ENCODE assay signal across 16 cellular contexts in the genomic region with DNA sequence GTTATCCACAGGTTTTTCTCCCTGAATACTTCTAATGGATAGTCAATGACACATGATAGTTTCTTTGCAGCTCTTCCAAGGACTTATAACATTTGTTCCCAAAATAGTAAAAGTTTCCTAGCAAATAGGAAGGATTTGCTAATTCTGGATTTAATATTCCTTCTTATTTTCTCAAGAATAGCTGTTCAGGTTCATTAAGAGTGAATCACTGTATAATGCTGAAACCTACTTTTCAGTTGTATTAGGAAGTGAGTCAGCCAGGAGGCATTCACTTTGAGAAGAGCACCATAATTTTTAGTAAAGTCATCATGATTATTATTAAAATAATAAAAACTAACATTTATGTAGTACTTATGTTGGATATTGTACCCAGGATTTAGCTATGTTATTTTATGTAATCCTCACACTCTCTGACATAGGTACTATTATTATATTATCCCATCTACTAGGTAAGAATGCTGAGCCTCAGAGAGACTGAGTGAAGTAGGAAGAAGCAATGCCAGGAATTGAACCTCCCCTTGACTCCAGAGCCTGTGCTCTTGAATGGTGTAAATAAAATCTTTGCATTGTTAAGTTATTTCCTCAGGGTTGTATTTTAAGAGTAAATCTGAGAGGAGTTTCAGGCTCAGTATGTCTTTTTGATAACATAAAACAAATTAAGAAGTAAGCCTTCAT.
A peak's percentile ranks its signal among the peaks of the same experiment; 100 is the strongest.
DNase-seq lines count a peak whose midpoint lies in the region; ATAC-seq and TF ChIP-seq lines count a peak whose summit lies in the region.
"Had no signal": no experiment of that assay in that cellular context is flagged by ENCODE, and none has a peak within 500 bp of the region (broad histone marks: within the 10 kb centered on the region; RNA-seq: fewer than 3 reads in every experiment).

No MANE protein-coding gene starts in this region.

- H3K9me3 Mint-ChIP-seq in osteocyte (ENCODE audit: unreplicated experiment) (no peaks in the 10 kb centered on the region), immature natural killer cell (no peaks in the 10 kb centered on the region)
- no peaks in the 10 kb centered on the region for H3K9me3 Mint-ChIP-seq in stimulated activated memory B cell treated with anti-CD40 and anti-IgM and Interleukin-4, amounts not matched to agents 10 μg/mL and 1 μg/mL and 100 μg/mL, for 72 hours
- H3K9me3 Mint-ChIP-seq: T-helper 1 cell treated with Interleukin-12 subunit alpha and Interleukin-12 subunit beta and Interleukin-4 antibody, amounts not matched to agents 30 μg/mL and 1 μg/mL, for 36 hours had no signal

- peak overlapping the region; percentile 69 for H3K27ac Mint-ChIP-seq in osteocyte (ENCODE audit: unreplicated experiment)
- H3K27ac Mint-ChIP-seq in immature natural killer cell: no peak overlapping the region
- no peak overlapping the region for H3K27ac Mint-ChIP-seq in stimulated activated memory B cell treated with anti-CD40 and anti-IgM and Interleukin-4, amounts not matched to agents 10 μg/mL and 1 μg/mL and 100 μg/mL, for 72 hours
- H3K27ac Mint-ChIP-seq: T-helper 1 cell treated with Interleukin-12 subunit alpha and Interleukin-12 subunit beta and Interleukin-4 antibody, amounts not matched to agents 30 μg/mL and 1 μg/mL, for 36 hours had no signal

- peak; percentile 52 for ATAC-seq in esophagus mucosa
- no peak for ATAC-seq in stimulated activated memory B cell treated with anti-CD40 and anti-IgM and Interleukin-4, amounts not matched to agents 10 μg/mL and 1 μg/mL and 100 μg/mL, for 72 hours
- ATAC-seq in GM18498 (IDR thresholded peaks at IDR 0.05; ENCODE audit: unreplicated experiment): no peak
- ATAC-seq: K562 had no signal

- CTCF ChIA-PET in GM10248 (lab: Yijun Ruan, JAX): interaction anchor here (0.7 to 2.1 kb wide), 8 partner anchors 9 to 65 kb away, joined by 3 to 8 read pairs (median 4); no protein-coding TSS in a partner anchor

- H3K27me3 Mint-ChIP-seq in osteocyte (ENCODE audit: unreplicated experiment) (no peaks in the 10 kb centered on the region), immature natural killer cell (ENCODE audit: low read depth in 3 of 3) (peaks cover 0 to 2% (median 0%) of the 10 kb centered on the region in 3 donors)
- H3K27me3 Mint-ChIP-seq in stimulated activated memory B cell treated with anti-CD40 and anti-IgM and Interleukin-4, amounts not matched to agents 10 μg/mL and 1 μg/mL and 100 μg/mL, for 72 hours: no peaks in the 10 kb centered on the region

- H3K4me1 Mint-ChIP-seq in osteocyte (ENCODE audit: unreplicated experiment) (peaks cover 27% of the 10 kb centered on the region), immature natural killer cell (no peaks in the 10 kb centered on the region)
- no peaks in the 10 kb centered on the region for H3K4me1 Mint-ChIP-seq in stimulated activated memory B cell treated with anti-CD40 and anti-IgM and Interleukin-4, amounts not matched to agents 10 μg/mL and 1 μg/mL and 100 μg/mL, for 72 hours

- H3K36me3 Mint-ChIP-seq in osteocyte (ENCODE audit: unreplicated experiment): peaks cover 5% of the 10 kb centered on the region
- peaks cover 7 to 9% (median 7%) of the 10 kb centered on the region in 3 donors for H3K36me3 Mint-ChIP-seq in immature natural killer cell
- H3K36me3 Mint-ChIP-seq in stimulated activated memory B cell treated with anti-CD40 and anti-IgM and Interleukin-4, amounts not matched to agents 10 μg/mL and 1 μg/mL and 100 μg/mL, for 72 hours: peaks cover 9% of the 10 kb centered on the region

- POLR2A ChIA-PET in GM10248 (lab: Yijun Ruan, JAX): no interaction called here

- H3K4me3 Mint-ChIP-seq in osteocyte (ENCODE audit: unreplicated experiment) (no peak overlapping the region), immature natural killer cell (no peak overlapping the region)
- no peak overlapping the region for H3K4me3 Mint-ChIP-seq in stimulated activated memory B cell treated with anti-CD40 and anti-IgM and Interleukin-4, amounts not matched to agents 10 μg/mL and 1 μg/mL and 100 μg/mL, for 72 hours
- H3K4me3 Mint-ChIP-seq: T-helper 1 cell treated with Interleukin-12 subunit alpha and Interleukin-12 subunit beta and Interleukin-4 antibody, amounts not matched to agents 30 μg/mL and 1 μg/mL, for 36 hours had no signal

- TF ChIP-seq CTCF in osteocyte (IDR thresholded peaks at IDR 0.05): no peak
- no peak for TF ChIP-seq CTCF in GM10248 (IDR thresholded peaks at IDR 0.05; ENCODE audit: control extremely low read depth, extremely low read depth, low read depth, missing control alignments)

- peak; percentile 30 for DNase-seq in Daoy (ENCODE audit: low read depth)
- DNase-seq in RPMI7951 (ENCODE audit: low read depth): peak; percentile 57
- DNase-seq in osteocyte (ENCODE audit: extremely low spot score, unreplicated experiment): no peak
- DNase-seq in immature natural killer cell: no peak
- DNase-seq in GM10248 (ENCODE audit: extremely low spot score): no peak
- DNase-seq: activated CD4-positive, alpha-beta T cell treated with anti-CD3 and anti-CD28 coated beads, Interleukin-2, amount 50 U/mL, for 1 hour; colonic mucosa; heart left ventricle; NCI-H2029; stimulated activated CD4-positive, alpha-beta T cell treated with anti-CD3 and anti-CD28 coated beads, Interleukin-4, amount 100 ng/mL, for 1 hour; stomach had no signal

Comparison
In these comparisons a context has a peak if more than half of its experiments do, and no peak if none do; other contexts are left out.
1. DNase-seq: peak in Daoy (single experiment) and RPMI7951 (single experiment); none in osteocyte (single experiment), immature natural killer cell (0 of 3) and GM10248 (single experiment).